In the genomic region with DNA sequence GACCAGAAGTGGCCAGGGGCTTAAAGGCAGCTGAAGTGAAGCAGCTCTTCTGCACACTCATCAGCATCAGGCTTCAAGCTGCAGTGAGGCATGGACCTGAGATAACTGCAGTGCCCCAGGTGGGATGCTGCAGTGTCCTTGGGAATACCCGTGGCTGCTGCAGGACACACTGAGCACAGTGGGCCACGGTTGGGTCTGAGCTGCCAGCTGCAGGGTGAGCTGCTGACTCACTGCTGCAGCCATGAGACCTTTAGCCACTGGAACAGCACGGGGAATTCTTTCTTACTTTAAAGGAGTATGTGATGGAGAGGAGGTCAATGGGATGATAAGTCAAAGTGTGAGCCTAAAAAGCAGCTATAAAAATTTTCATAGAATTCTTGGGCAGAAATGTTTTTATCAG, we compare ENCODE assay signal across 21 cellular contexts.
DNase-seq lines count a peak whose midpoint lies in the region; ATAC-seq, FAIRE-seq and TF ChIP-seq lines count a peak whose summit lies in the region.
"Had no signal": no experiment of that assay in that cellular context is flagged by ENCODE, and none has a peak within 500 bp of the region (broad histone marks: within the 10 kb centered on the region; RNA-seq: fewer than 3 reads in every experiment).

No MANE protein-coding gene starts in this region.

- POLR2A ChIA-PET in RWPE1 (lab: Yijun Ruan, JAX; ENCODE audit: low non-redundant PET): no interaction called here
- POLR2A ChIA-PET in HEK293T (lab: Yijun Ruan, JAX): no interaction called here

- H3K9me3 Mint-ChIP-seq in activated naive CD8-positive, alpha-beta T cell (ENCODE audit: low read depth): no peaks in the 10 kb centered on the region
- H3K9me3 Mint-ChIP-seq in activated naive CD8-positive, alpha-beta T cell treated with anti-CD3 and anti-CD28 coated beads, Interleukin-2, amount 50 U/mL, for 24 hours: peaks cover 4% of the 10 kb centered on the region
- no peaks in the 10 kb centered on the region for H3K9me3 Mint-ChIP-seq in chondrocyte (ENCODE audit: low read depth)
- H3K9me3 Mint-ChIP-seq: type B pancreatic cell had no signal

- no peak overlapping the region for H3K27ac ChIP-seq in RWPE1
- H3K27ac ChIP-seq: body of pancreas, epithelial cell of prostate, left ventricle myocardium inferior had no signal

- no peak for ATAC-seq in activated naive CD8-positive, alpha-beta T cell treated with anti-CD3 and anti-CD28 coated beads, Interleukin-2, amount 50 U/mL, for 24 hours
- ATAC-seq in left colon: no peak
- ATAC-seq: body of pancreas; naive thymus-derived CD4-positive, alpha-beta T cell had no signal

- H3K27me3 Mint-ChIP-seq in activated naive CD8-positive, alpha-beta T cell: no peaks in the 10 kb centered on the region
- no peaks in the 10 kb centered on the region for H3K27me3 Mint-ChIP-seq in activated naive CD8-positive, alpha-beta T cell treated with anti-CD3 and anti-CD28 coated beads, Interleukin-2, amount 50 U/mL, for 24 hours
- H3K27me3 Mint-ChIP-seq in chondrocyte (ENCODE audit: low read depth): no peaks in the 10 kb centered on the region
- H3K27me3 Mint-ChIP-seq: naive thymus-derived CD4-positive, alpha-beta T cell had no signal

- intact Hi-C loops in left colon (cut with DNase I, micrococcal nuclease): loop anchor here in 1 of 2 donors (5.0 kb wide), 1 partner anchor 131 kb away; no protein-coding TSS in a partner anchor

- no peak for DNase-seq in activated naive CD8-positive, alpha-beta T cell treated with anti-CD3 and anti-CD28 coated beads, Interleukin-2, amount 50 U/mL, for 24 hours
- DNase-seq in M059J (ENCODE audit: low read depth): peak; percentile 57
- no peak for DNase-seq in chondrocyte (ENCODE audit: low spot score)
- no peak for DNase-seq in GM12892 (ENCODE audit: insufficient read length)
- no peak for DNase-seq in RWPE1 (ENCODE audit: low spot score)
- DNase-seq in left colon: no peak
- DNase-seq in HEK293T (ENCODE audit: extremely low spot score): no peak
- DNase-seq: activated CD4-positive, alpha-beta T cell treated with anti-CD3 and anti-CD28 coated beads for 4 hours; activated naive CD4-positive, alpha-beta T cell treated with anti-CD3 and anti-CD28 coated beads, Interleukin-2, amount 50 U/mL, for 16 hours; body of pancreas; left ventricle myocardium inferior; MG63; naive thymus-derived CD4-positive, alpha-beta T cell; NCI-H1436; NCI-H2107; NCI-H524 treated with DMSO at 0.1 percent for 48 hours; stimulated activated CD4-positive, alpha-beta T cell treated with anti-CD3 and anti-CD28 coated beads, Interleukin-2, amount 100 ng/mL, for 24 hours; T-helper 2 cell had no signal

- H3K4me3 Mint-ChIP-seq in activated naive CD8-positive, alpha-beta T cell: no peak overlapping the region
- H3K4me3 Mint-ChIP-seq in activated naive CD8-positive, alpha-beta T cell treated with anti-CD3 and anti-CD28 coated beads, Interleukin-2, amount 50 U/mL, for 24 hours: no peak overlapping the region
- no peak overlapping the region for H3K4me3 Mint-ChIP-seq in chondrocyte (ENCODE audit: unreplicated experiment)
- H3K4me3 Mint-ChIP-seq: type B pancreatic cell had no signal

- no peak for TF ChIP-seq POLR2A in GM12892 (IDR thresholded peaks at IDR 0.05; ENCODE audit: low read depth, low read length)

- no peak for TF ChIP-seq CTCF in chondrocyte (IDR thresholded peaks at IDR 0.05)
- no peak for TF ChIP-seq CTCF in RWPE1 (conservative IDR thresholded peaks at IDR 0.05; ENCODE audit: low read depth)

- H3K36me3 Mint-ChIP-seq in activated naive CD8-positive, alpha-beta T cell: peaks cover 5% of the 10 kb centered on the region
- peaks cover 3% of the 10 kb centered on the region for H3K36me3 Mint-ChIP-seq in activated naive CD8-positive, alpha-beta T cell treated with anti-CD3 and anti-CD28 coated beads, Interleukin-2, amount 50 U/mL, for 24 hours (ENCODE audit: low read depth)
- H3K36me3 Mint-ChIP-seq in chondrocyte (ENCODE audit: low read depth): no peaks in the 10 kb centered on the region
- H3K36me3 Mint-ChIP-seq: type B pancreatic cell had no signal

- H3K27ac Mint-ChIP-seq in activated naive CD8-positive, alpha-beta T cell: peak overlapping the region; percentile 16
- no peak overlapping the region for H3K27ac Mint-ChIP-seq in activated naive CD8-positive, alpha-beta T cell treated with anti-CD3 and anti-CD28 coated beads, Interleukin-2, amount 50 U/mL, for 24 hours
- peak overlapping the region; percentile 33 for H3K27ac Mint-ChIP-seq in chondrocyte (ENCODE audit: unreplicated experiment)
- H3K27ac Mint-ChIP-seq: type B pancreatic cell had no signal

- CTCF ChIA-PET in RWPE1 (lab: Yijun Ruan, JAX): interaction anchor here (0.6 kb wide), 2 partner anchors 36 to 54 kb away, joined by 3 read pairs; no protein-coding TSS in a partner anchor
- CTCF ChIA-PET in HEK293T (lab: Yijun Ruan, JAX): no interaction called here

- peaks cover 67% of the 10 kb centered on the region for H3K4me1 Mint-ChIP-seq in activated naive CD8-positive, alpha-beta T cell (ENCODE audit: low read depth)
- H3K4me1 Mint-ChIP-seq in activated naive CD8-positive, alpha-beta T cell treated with anti-CD3 and anti-CD28 coated beads, Interleukin-2, amount 50 U/mL, for 24 hours: peaks cover 86% of the 10 kb centered on the region
- peaks cover 15% of the 10 kb centered on the region for H3K4me1 Mint-ChIP-seq in chondrocyte (ENCODE audit: low read depth)

- FAIRE-seq in GM12892 (lab: Jason Lieb, UNC): no peak

TF ChIP-seq in HEK293T, 16 proteins besides CTCF, POLR2A, EP300 and RAD21:
- TF ChIP-seq FOXM1 (IDR thresholded peaks at IDR 0.05; ENCODE audit: borderline replicate concordance) (no peak), FOXK2 (IDR thresholded peaks at IDR 0.05) (no peak), ARNT (IDR thresholded peaks at IDR 0.05) (no peak), CTBP1 (IDR thresholded peaks at IDR 0.05; ENCODE audit: borderline replicate concordance) (no peak), L3MBTL2 (conservative IDR thresholded peaks at IDR 0.05) (no peak), ELF4 (IDR thresholded peaks at IDR 0.05) (no peak), BHLHE40 (IDR thresholded peaks at IDR 0.05; ENCODE audit: borderline replicate concordance) (no peak), LEF1 (IDR thresholded peaks at IDR 0.05; ENCODE audit: borderline replicate concordance) (no peak), SP1 (IDR thresholded peaks at IDR 0.05) (no peak), TARDBP (IDR thresholded peaks at IDR 0.05) (no peak)
